Comparison of ENCODE assay signal across 8 cellular contexts in genomic region chr18:46072959-46073358, GRCh38. TPM values are rescaled to one million over a fixed set of nuclear protein-coding genes. Genes with fewer than 3 reads are reported as not detected.
DNase-seq lines count a peak whose midpoint lies in the region; ATAC-seq, FAIRE-seq and TF ChIP-seq lines count a peak whose summit lies in the region.

No MANE protein-coding gene starts in this region.

- peak overlapping the region in 1 of 2 donors; percentile 11 for H3K27ac Mint-ChIP-seq in T-cell
- H3K27ac Mint-ChIP-seq in effector memory CD8-positive, alpha-beta T cell = peak overlapping the region in 1 of 2 donors; percentile 63
- H3K27ac Mint-ChIP-seq in osteocyte (ENCODE audit: unreplicated experiment) = no peak overlapping the region

- CTCF ChIA-PET in T-cell (lab: Charles Lee) = interaction anchor here (0.5 to 2.1 kb wide), 22 partner anchors 11 to 452 kb away, joined by 3 to 32 read pairs (median 4); partner anchors contain the start of genes ATP5F1A (in 1 of the 2) and HAUS1 (in 1 of the 2)

- peak overlapping the region; percentile 82 for H3K4me3 Mint-ChIP-seq in activated T-cell treated with anti-CD3 and anti-CD28 coated beads, Interleukin-2, amount 50 U/mL, for 4 hours
- H3K4me3 Mint-ChIP-seq in T-cell (peak overlapping the region; percentile 83 to 87 (median 84)), osteocyte (ENCODE audit: unreplicated experiment) (peak overlapping the region; percentile 82)
- H3K4me3 Mint-ChIP-seq in effector memory CD8-positive, alpha-beta T cell = peak overlapping the region; percentile 83

- no peak for ATAC-seq in activated T-cell treated with anti-CD3 and anti-CD28 coated beads, Interleukin-2, amount 50 U/mL, for 4 hours
- ATAC-seq in T-cell (replicated peaks in 1 of 4) (no peak), HG03565 (IDR thresholded peaks at IDR 0.05; ENCODE audit: unreplicated experiment) (no peak)
- no peak for ATAC-seq in effector memory CD8-positive, alpha-beta T cell (replicated peaks)

- TF ChIP-seq CTCF in osteocyte (IDR thresholded peaks at IDR 0.05) = no peak

- H3K36me3 Mint-ChIP-seq in activated T-cell treated with anti-CD3 and anti-CD28 coated beads, Interleukin-2, amount 50 U/mL, for 4 hours (ENCODE audit: insufficient read depth) = no peaks in the 10 kb centered on the region
- no peaks in the 10 kb centered on the region for H3K36me3 Mint-ChIP-seq in T-cell
- H3K36me3 Mint-ChIP-seq in effector memory CD8-positive, alpha-beta T cell (ENCODE audit: insufficient read depth) = peaks cover 10% of the 10 kb centered on the region
- no peaks in the 10 kb centered on the region for H3K36me3 Mint-ChIP-seq in osteocyte (ENCODE audit: unreplicated experiment)

- DNase-seq in activated T-cell treated with anti-CD3 and anti-CD28 coated beads, Interleukin-2, amount 50 U/mL, for 4 hours = no peak
- DNase-seq in activated T-cell treated with anti-CD3 and anti-CD28 coated beads for 4 hours = no peak
- DNase-seq in T-cell = no peak
- no peak for DNase-seq in effector memory CD8-positive, alpha-beta T cell
- peak; percentile 48 for DNase-seq in osteocyte (ENCODE audit: extremely low spot score, unreplicated experiment)
- no peak for DNase-seq in islet precursor cell
- no peak for DNase-seq in RCC 7860 (ENCODE audit: low spot score)

- no peak for FAIRE-seq in RCC 7860 (lab: Jason Lieb, UNC)

- peaks cover 37% of the 10 kb centered on the region for H3K4me1 Mint-ChIP-seq in activated T-cell treated with anti-CD3 and anti-CD28 coated beads, Interleukin-2, amount 50 U/mL, for 4 hours (ENCODE audit: low read depth)
- peaks cover 41 to 47% (median 44%) of the 10 kb centered on the region in 3 donors for H3K4me1 Mint-ChIP-seq in T-cell
- H3K4me1 Mint-ChIP-seq in effector memory CD8-positive, alpha-beta T cell (ENCODE audit: low read depth in 2 of 2) = peaks cover 19 to 33% of the 10 kb centered on the region in 2 donors
- H3K4me1 Mint-ChIP-seq in osteocyte (ENCODE audit: unreplicated experiment) = peaks cover 20% of the 10 kb centered on the region

- POLR2A ChIA-PET in T-cell (lab: Charles Lee) = interaction anchor here (0.9 to 1.0 kb wide), 3 partner anchors 25 to 145 kb away, joined by 3 read pairs; no protein-coding TSS in a partner anchor

- no peaks in the 10 kb centered on the region for H3K27me3 Mint-ChIP-seq in activated T-cell treated with anti-CD3 and anti-CD28 coated beads, Interleukin-2, amount 50 U/mL, for 4 hours (ENCODE audit: low read depth)
- H3K27me3 Mint-ChIP-seq in T-cell = no peaks in the 10 kb centered on the region
- H3K27me3 Mint-ChIP-seq in effector memory CD8-positive, alpha-beta T cell = no peaks in the 10 kb centered on the region
- no peaks in the 10 kb centered on the region for H3K27me3 Mint-ChIP-seq in osteocyte (ENCODE audit: unreplicated experiment)

- no peaks in the 10 kb centered on the region for H3K9me3 Mint-ChIP-seq in activated T-cell treated with anti-CD3 and anti-CD28 coated beads, Interleukin-2, amount 50 U/mL, for 4 hours
- H3K9me3 Mint-ChIP-seq in T-cell = no peaks in the 10 kb centered on the region
- no peaks in the 10 kb centered on the region for H3K9me3 Mint-ChIP-seq in effector memory CD8-positive, alpha-beta T cell
- no peaks in the 10 kb centered on the region for H3K9me3 Mint-ChIP-seq in osteocyte (ENCODE audit: unreplicated experiment)

RNA-seq across cellular contexts. Expression of gene PSTPIP2, which starts 0.9 kb away (rescaled TPM):
- 10 to 100 TPM; 15.8 to 16.6 (median 16.4) TPM for total RNA-seq in activated T-cell treated with anti-CD3 and anti-CD28 coated beads, Interleukin-2, amount 50 U/mL, for 4 hours
- total RNA-seq in T-cell (10 to 100 TPM in 3 of 5 donors, 1 to 10 TPM in 2; 7.7 to 16.0 (median 11.4) TPM), osteocyte (4.5 TPM in 2 replicates)

RNA-seq across cellular contexts. Expression of gene ATP5F1A, which starts 25.1 kb away (rescaled TPM):
- total RNA-seq in activated T-cell treated with anti-CD3 and anti-CD28 coated beads, Interleukin-2, amount 50 U/mL, for 4 hours = 100 to 1,000 TPM; 459 to 501 (median 492) TPM
- total RNA-seq in T-cell (100 to 1,000 TPM; 180 to 264 (median 238) TPM), osteocyte (346 and 359 TPM in 2 replicates)

RNA-seq across cellular contexts. Expression of gene HAUS1, which starts 31.2 kb away (rescaled TPM):
- total RNA-seq in activated T-cell treated with anti-CD3 and anti-CD28 coated beads, Interleukin-2, amount 50 U/mL, for 4 hours = 10 to 100 TPM; 34.7 to 42.4 (median 37.0) TPM
- total RNA-seq in T-cell = 10 to 100 TPM; 16.3 to 23.2 (median 20.6) TPM
- total RNA-seq in osteocyte = 37.0 and 37.3 TPM in 2 replicates
